ENCODE assay signal across 23 cellular contexts in the genomic region with DNA sequence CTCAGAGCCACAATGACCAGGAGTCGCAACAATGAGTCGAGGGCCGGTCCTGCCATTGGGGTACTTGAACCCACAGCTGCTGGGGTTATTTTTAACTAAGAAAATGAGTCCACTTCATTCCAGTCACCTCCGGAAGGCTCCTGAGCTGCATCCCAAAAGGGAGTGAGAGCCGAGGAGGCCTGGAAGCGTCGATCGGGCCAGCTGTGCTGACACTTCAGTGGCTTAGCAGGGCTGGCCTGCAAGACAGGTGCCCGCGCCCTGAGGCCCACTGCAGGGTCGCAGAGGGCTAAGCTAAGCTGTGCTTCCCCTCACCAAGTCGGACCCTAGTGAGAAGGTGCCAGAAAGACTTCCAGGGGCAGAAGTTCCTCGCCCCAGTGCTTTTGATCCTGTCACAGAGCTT. TPM values are rescaled to one million over a fixed set of nuclear protein-coding genes. Genes with fewer than 3 reads are reported as not detected.
DNase-seq lines count a peak whose midpoint lies in the region; ATAC-seq and TF ChIP-seq lines count a peak whose summit lies in the region.
"Had no signal": no experiment of that assay in that cellular context is flagged by ENCODE, and none has a peak within 500 bp of the region (broad histone marks: within the 10 kb centered on the region; RNA-seq: fewer than 3 reads in every experiment).

No MANE protein-coding gene starts in this region.

- H3K27ac ChIP-seq in left ventricle myocardium inferior (replicated peaks) (peak overlapping the region; percentile 52), Panc1 (ENCODE audit: low read length) (peak overlapping the region; percentile 100), psoas muscle (peak overlapping the region; percentile 94), caudate nucleus (ENCODE audit: low read depth, low read length) (no peak overlapping the region)
- H3K27ac ChIP-seq: 22Rv1, HL-60 had no signal

- BruUV-seq in Panc1 (replicated peaks; lab: Mats Ljungman, UMichigan), result no TSS peak

- ATAC-seq in left ventricle myocardium superior (no peak), Panc1 (no peak), psoas muscle (peak; percentile 29 to 68 (median 63))
- ATAC-seq: HCT116 had no signal

- H3K27me3 ChIP-seq in left ventricle myocardium inferior (ENCODE audit: low read depth) (no peaks in the 10 kb centered on the region), Panc1 (ENCODE audit: control insufficient read depth, insufficient read depth, low read length) (no peaks in the 10 kb centered on the region), psoas muscle (ENCODE audit: insufficient read depth in 3 of 3, low read length in 2 of 3) (no peaks in the 10 kb centered on the region)
- H3K27me3 ChIP-seq: SJSA1 had no signal

- H3K4me1 ChIP-seq in left ventricle myocardium inferior (peaks cover 64% of the 10 kb centered on the region), Panc1 (ENCODE audit: control insufficient read depth, insufficient read depth, low read length) (peaks cover 91% of the 10 kb centered on the region), psoas muscle (peaks cover 44% of the 10 kb centered on the region)

- CTCF ChIA-PET in Panc1 (lab: Charles Lee), result no interaction called here

- TF ChIP-seq CTCF in left ventricle myocardium inferior (IDR thresholded peaks at IDR 0.05; ENCODE audit: borderline replicate concordance) (no peak), Panc1 (IDR thresholded peaks at IDR 0.05) (no peak), psoas muscle (IDR thresholded peaks at IDR 0.05) (no peak)

- H3K4me3 ChIP-seq in left ventricle myocardium inferior (no peak overlapping the region), Panc1 (ENCODE audit: low read depth in 2 of 2, low read length in 2 of 2) (no peak overlapping the region), psoas muscle (no peak overlapping the region)
- H3K4me3 ChIP-seq: SJSA1 had no signal

- intact Hi-C loops in left ventricle myocardium inferior (cut with micrococcal nuclease), result no loop called here
- intact Hi-C loops in left ventricle myocardium superior (cut with micrococcal nuclease), result no loop called here
- intact Hi-C loops in Panc1 (cut with micrococcal nuclease; ENCODE audit: unreplicated experiment), result no loop called here
- intact Hi-C loops in psoas muscle (cut with DNase I), result no loop called here

- WGBS in psoas muscle, 3 donors, result 39 to 64% (median 44%) methylated on average over 13 of the region's 13 CpGs

- in situ Hi-C loops in Panc1 (cut with HindIII; ENCODE audit: low pct_unique_long_range_greater_than_20kb, low sequenced_read_pairs), result no loop called here

- H3K36me3 ChIP-seq in left ventricle myocardium inferior (no peaks in the 10 kb centered on the region), Panc1 (ENCODE audit: control insufficient read depth, insufficient read depth, low read length) (no peaks in the 10 kb centered on the region), psoas muscle (ENCODE audit: insufficient read depth in 1 of 2, low read depth in 1 of 2) (no peaks in the 10 kb centered on the region)
- H3K36me3 ChIP-seq: SJSA1 had no signal

- DNase-seq in left ventricle myocardium inferior, result no peak
- no peak for DNase-seq in left ventricle myocardium superior
- DNase-seq in Panc1 (ENCODE audit: low read depth, low spot score), result no peak
- DNase-seq in left kidney (ENCODE audit: low read depth, low spot score), result peak; percentile 12
- DNase-seq in psoas muscle, result no peak
- DNase-seq in caudate nucleus (lab: John Stamatoyannopoulos, UW), result no peak
- no peak for DNase-seq in activated CD4-positive, alpha-beta T cell treated with anti-CD3 and anti-CD28 coated beads for 4 hours
- no peak for DNase-seq in NCI-H2029 treated with DMSO at 0.1 percent for 48 hours (lab: John Stamatoyannopoulos, UW)
- DNase-seq: ACHN, Calu3, DMS79 treated with DMSO at 0.1 percent for 48 hours, GF-D8, Karpas-422, NCI-H1105, NCI-H1436 treated with DMSO at 0.1 percent for 48 hours, NCI-H187 treated with DMSO at 0.1 percent for 48 hours, NCI-H2107, NCI-H524 treated with DMSO at 0.1 percent for 48 hours, NCI-H774 had no signal

- POLR2A ChIA-PET in Panc1 (lab: Charles Lee), result interaction anchor here (0.5 kb wide), 1 partner anchor 121 kb away, joined by 4 read pairs; no protein-coding TSS in a partner anchor

- no peaks in the 10 kb centered on the region for H3K9me3 ChIP-seq in left ventricle myocardium inferior (replicated peaks)
- H3K9me3 ChIP-seq in Panc1 (ENCODE audit: control insufficient read depth, insufficient read depth, low read depth, low read length), result no peaks in the 10 kb centered on the region
- H3K9me3 ChIP-seq in psoas muscle, result no peaks in the 10 kb centered on the region
- H3K9me3 ChIP-seq: SJSA1 had no signal

RNA-seq across cellular contexts. Expression of a gene that starts 21.1 kb away (rescaled TPM):
- total RNA-seq in left ventricle myocardium inferior (45.0 TPM), left ventricle myocardium superior (47.8 TPM), Panc1 (2021; ENCODE audit: unreplicated experiment) (139 TPM), psoas muscle (100 to 1,000 TPM in 1 of 4 donors, 10 to 100 TPM in 2, 1 to 10 TPM in 1; 8.7 to 163 (median 57.0) TPM)
- polyA plus RNA-seq in Panc1 (2012; ENCODE audit: insufficient read length), result 171 TPM
- polyA plus RNA-seq in psoas muscle, result 10 to 100 TPM; 11.3 to 64.5 (median 50.4) TPM

Comparison
In these comparisons a context has a peak if more than half of its experiments do, and no peak if none do; other contexts are left out.
1. ATAC-seq: peak in psoas muscle (4 of 4); none in left ventricle myocardium superior (single experiment) and Panc1 (single experiment).